ENCODE assay signal across 8 cellular contexts in genomic region chr2:210476194-210477128, GRCh38. TPM values are rescaled to one million over a fixed set of nuclear protein-coding genes. Genes with fewer than 3 reads are reported as not detected.
A peak's percentile ranks its signal among the peaks of the same experiment; 100 is the strongest.
DNase-seq lines count a peak whose midpoint lies in the region; ATAC-seq, FAIRE-seq and TF ChIP-seq lines count a peak whose summit lies in the region.

Gene LANCL1 (minus strand): TSS chr2:210476759. CDS start chr2:210476396, 363 bp downstream.

- intact Hi-C loops in T-helper 1 cell treated with Interleukin-12 subunit alpha and Interleukin-12 subunit beta and Interleukin-4 antibody, amounts not matched to agents 30 ng/mL and 1 ng/mL, for 36 hours (cut with micrococcal nuclease): loop anchor here (1.0 kb wide), 3 partner anchors 31 to 474 kb away; partner anchors contain the start of gene RPE
- intact Hi-C loops in heart right ventricle (cut with DNase I) (no loop called here), posterior cingulate gyrus (cut with DNase I) (no loop called here)

- DNase-seq in GM12891 (ENCODE audit: insufficient read length, low spot score): peak; percentile 74
- DNase-seq in NCI-H1436 (lab: John Stamatoyannopoulos, UW): peak; percentile 82
- DNase-seq in amniotic epithelial cell (ENCODE audit: low read depth): peak; percentile 86
- peak; percentile 90 to 95 for DNase-seq in heart right ventricle
- peak; percentile 90 to 99 (median 95) for DNase-seq in posterior cingulate gyrus
- DNase-seq in upper lobe of left lung: peak; percentile 91 to 95

- peak; percentile 92 for FAIRE-seq in GM12891 (lab: Jason Lieb, UNC)

- 1% methylated on average over 49 of the region's 49 CpGs for WGBS in heart right ventricle, 2 donors
- 1% methylated on average over 30 to 40 of the region's 49 CpGs for WGBS in upper lobe of left lung, 2 donors

- H3K27me3 ChIP-seq in heart right ventricle (no peaks in the 10 kb centered on the region), upper lobe of left lung (no peaks in the 10 kb centered on the region)

- H3K4me1 ChIP-seq in heart right ventricle (peaks cover 0 to 29% (median 16%) of the 10 kb centered on the region in 9 donors), upper lobe of left lung (peaks cover 9 to 16% (median 11%) of the 10 kb centered on the region in 4 donors)

- TF ChIP-seq CTCF in heart right ventricle (IDR thresholded peaks at IDR 0.05): peak in 3 of 9 donors; percentile 4 to 15 (median 10)
- TF ChIP-seq CTCF in upper lobe of left lung (IDR thresholded peaks at IDR 0.05): no peak

- peak within 1 kb of the TSS in 9 of 10 donors; percentile 77 to 89 (median 81) for H3K27ac ChIP-seq in heart right ventricle
- H3K27ac ChIP-seq in upper lobe of left lung: peak within 1 kb of the TSS; percentile 65 to 87 (median 81)

- peak; percentile 68 for TF ChIP-seq POLR2A in GM12891 (IDR thresholded peaks at IDR 0.05; ENCODE audit: low read depth, low read length)
- peak in 3 of 4 donors; percentile 59 to 84 (median 60) for TF ChIP-seq POLR2A in upper lobe of left lung (IDR thresholded peaks at IDR 0.05)

- ATAC-seq in HG02798 (IDR thresholded peaks at IDR 0.05; ENCODE audit: poor library complexity, unreplicated experiment) (peak; percentile 100), heart right ventricle (peak; percentile 100), upper lobe of left lung (ENCODE audit: low FRiP score in 2 of 2) (peak; percentile 98 to 100)

- H3K36me3 ChIP-seq in heart right ventricle: peaks cover 0 to 30% (median under 1%) of the 10 kb centered on the region in 9 donors
- peaks cover 0 to 6% (median 4%) of the 10 kb centered on the region in 4 donors for H3K36me3 ChIP-seq in upper lobe of left lung

- H3K9me3 ChIP-seq in heart right ventricle: no peaks in the 10 kb centered on the region
- H3K9me3 ChIP-seq in upper lobe of left lung: no peaks in the 10 kb centered on the region

- peak within 1 kb of the TSS; percentile 60 to 91 (median 78) for H3K4me3 ChIP-seq in heart right ventricle
- peak within 1 kb of the TSS; percentile 55 to 94 (median 84) for H3K4me3 ChIP-seq in upper lobe of left lung

- TF ChIP-seq EP300 in upper lobe of left lung (IDR thresholded peaks at IDR 0.05): no peak

TF ChIP-seq in GM12891, 5 proteins besides CTCF, POLR2A, EP300 and RAD21:
- TF ChIP-seq POU2F2 (IDR thresholded peaks at IDR 0.05; ENCODE audit: low read depth, low read length) (no peak), TAF1 (IDR thresholded peaks at IDR 0.05; ENCODE audit: low read depth, low read length) (peak; percentile 38; the same call in 1 of the 2 replicates), SPI1 (IDR thresholded peaks at IDR 0.05; ENCODE audit: low read depth, low read length) (peak; percentile 34), POLR2AphosphoS5 (IDR thresholded peaks at IDR 0.05; ENCODE audit: low read depth, low read length) (peak; percentile 72)

RNA-seq across cellular contexts. Expression of gene LANCL1, which starts in this region (rescaled TPM):
- polyA plus RNA-seq in GM12891 (2012; ENCODE audit: low read depth, missing spikeins): 14.6 TPM
- 36.6 and 36.8 TPM in 2 replicates for total RNA-seq in T-helper 1 cell treated with Interleukin-12 subunit alpha and Interleukin-12 subunit beta and Interleukin-4 antibody, amounts not matched to agents 30 ng/mL and 1 ng/mL, for 36 hours
- total RNA-seq in heart right ventricle: 10 to 100 TPM; 47.3 to 76.1 (median 65.7) TPM
- polyA plus RNA-seq in heart right ventricle: 10 to 100 TPM in 1 of 2 donors, 1 to 10 TPM in 1; 5.9 to 13.1 TPM
- 10 to 100 TPM in 5 of 6 donors, 1 to 10 TPM in 1; 9.0 to 33.0 (median 23.5) TPM for total RNA-seq in upper lobe of left lung

Comparison
In these comparisons a context has a peak if more than half of its experiments do, and no peak if none do; other contexts are left out.
1. Peak in every context shown above with its lines: DNase-seq, ATAC-seq, H3K4me3 ChIP-seq and H3K27ac ChIP-seq.